Comparison of ENCODE assay signal across 35 cellular contexts in the genomic region with DNA sequence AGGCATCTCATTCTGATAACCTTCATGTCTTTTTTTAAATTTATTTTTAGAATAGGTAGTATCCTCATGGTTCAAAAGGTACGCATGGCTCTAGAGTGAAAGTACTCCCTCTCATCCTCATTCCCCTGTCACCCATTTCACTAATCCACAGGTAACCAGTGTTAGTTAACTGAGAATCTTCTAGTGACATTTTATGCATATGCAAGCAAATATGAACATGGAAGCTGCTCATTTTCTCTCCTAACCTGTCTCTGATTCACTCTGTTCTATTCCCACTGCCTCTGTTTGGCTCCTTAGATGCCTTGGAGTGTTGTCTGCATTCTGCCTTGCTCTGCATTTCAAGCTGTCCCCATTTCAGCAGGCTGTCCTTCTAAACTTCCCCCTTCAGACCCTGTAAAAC. TPM values are rescaled to one million over a fixed set of nuclear protein-coding genes. Genes with fewer than 3 reads are reported as not detected.
A peak's percentile ranks its signal among the peaks of the same experiment; 100 is the strongest.
DNase-seq lines count a peak whose midpoint lies in the region; ATAC-seq, FAIRE-seq and TF ChIP-seq lines count a peak whose summit lies in the region.
"Had no signal": no experiment of that assay in that cellular context is flagged by ENCODE, and none has a peak within 500 bp of the region (broad histone marks: within the 10 kb centered on the region; RNA-seq: fewer than 3 reads in every experiment).

No MANE protein-coding gene starts in this region.

- intact Hi-C loops in adrenal gland (cut with DNase I), result no loop called here
- intact Hi-C loops in ascending aorta (cut with DNase I), result no loop called here

- no peak for DNase-seq in activated T-cell treated with anti-CD3 and anti-CD28 coated beads, Interleukin-2, amount 50 U/mL, for 24 hours
- DNase-seq in activated T-cell treated with anti-CD3 and anti-CD28 coated beads, Interleukin-2, amount 50 U/mL, for 4 hours, result no peak
- no peak for DNase-seq in GM19239 (ENCODE audit: insufficient read length, low spot score)
- DNase-seq in adrenal gland, result no peak
- DNase-seq in substantia nigra (lab: John Stamatoyannopoulos, UW), result no peak
- no peak for DNase-seq in DMS 273 treated with DMSO at 0.1 percent for 48 hours (lab: John Stamatoyannopoulos, UW)
- DNase-seq in T-cell, result no peak
- DNase-seq in ascending aorta (ENCODE audit: low spot score in 2 of 2), result no peak
- DNase-seq: activated CD4-positive, alpha-beta T cell treated with anti-CD3 and anti-CD28 coated beads, Interleukin-2, amount 50 U/mL, for 1 hour; activated CD8-positive, alpha-beta memory T cell treated with anti-CD3 and anti-CD28 coated beads, Interleukin-2, amount 10 ng/mL, durations not matched to agents 7 days and 5 days; activated naive CD4-positive, alpha-beta T cell; activated T-cell treated with anti-CD3 and anti-CD28 coated beads, Interleukin-2, amount 50 U/mL, for 72 hours; AML-193; amniotic stem cell; CD4-positive, alpha-beta memory T cell; effector CD4-positive, alpha-beta T cell; H7; kidney glomerular epithelial cell; MV-4-11; NCI-H1436 treated with DMSO at 0.1 percent for 48 hours; NCI-H2081 treated with DMSO at 0.1 percent for 48 hours; NCI-H345; NCI-H69; SHP77; stimulated activated CD4-positive, alpha-beta T cell treated with anti-CD3 and anti-CD28 coated beads, Interleukin-4, amount 100 ng/mL, for 1 hour; upper lobe of left lung had no signal

- H3K27ac ChIP-seq in adrenal gland (peak overlapping the region in 4 of 5 donors; percentile 69 to 99 (median 75)), substantia nigra (ENCODE audit: low read depth, low read length, poor library complexity, severe bottlenecking) (peak overlapping the region; percentile 5), ascending aorta (no peak overlapping the region)
- H3K27ac ChIP-seq: epithelial cell of prostate, hepatocyte, neutrophil, prostate gland had no signal

- peaks cover 34 to 81% of the 10 kb centered on the region in 2 donors for H3K4me1 ChIP-seq in adrenal gland (replicated peaks in 1 of 2)
- H3K4me1 ChIP-seq in ascending aorta, result peaks cover 0 to 3% of the 10 kb centered on the region in 2 donors
- H3K4me1 ChIP-seq: prostate gland had no signal

- H3K27me3 Mint-ChIP-seq in activated T-cell treated with anti-CD3 and anti-CD28 coated beads, Interleukin-2, amount 50 U/mL, for 24 hours, result no peaks in the 10 kb centered on the region
- H3K27me3 Mint-ChIP-seq in activated T-cell treated with anti-CD3 and anti-CD28 coated beads, Interleukin-2, amount 50 U/mL, for 4 hours (ENCODE audit: low read depth), result no peaks in the 10 kb centered on the region
- no peaks in the 10 kb centered on the region for H3K27me3 Mint-ChIP-seq in T-cell
- H3K27me3 Mint-ChIP-seq: activated CD8-positive, alpha-beta memory T cell treated with anti-CD3 and anti-CD28 coated beads, Interleukin-2, amount 10 ng/mL, durations not matched to agents 7 days and 5 days; CD4-positive, alpha-beta memory T cell had no signal

- no peaks in the 10 kb centered on the region for H3K9me3 ChIP-seq in adrenal gland (replicated peaks in 1 of 3)
- no peaks in the 10 kb centered on the region for H3K9me3 ChIP-seq in ascending aorta
- H3K9me3 ChIP-seq: neutrophil, prostate gland, upper lobe of left lung had no signal

- H3K27ac Mint-ChIP-seq in activated T-cell treated with anti-CD3 and anti-CD28 coated beads, Interleukin-2, amount 50 U/mL, for 24 hours, result peak overlapping the region; percentile 3
- H3K27ac Mint-ChIP-seq in T-cell, result no peak overlapping the region
- H3K27ac Mint-ChIP-seq: activated CD8-positive, alpha-beta memory T cell treated with anti-CD3 and anti-CD28 coated beads, Interleukin-2, amount 10 ng/mL, durations not matched to agents 7 days and 5 days; activated T-cell treated with anti-CD3 and anti-CD28 coated beads, Interleukin-2, amount 50 U/mL, for 72 hours; mesothelial cell of epicardium had no signal

- ATAC-seq in activated T-cell treated with anti-CD3 and anti-CD28 coated beads, Interleukin-2, amount 50 U/mL, for 4 hours, result no peak
- ATAC-seq in T-cell (replicated peaks in 1 of 4), result no peak
- ATAC-seq: activated CD8-positive, alpha-beta memory T cell treated with anti-CD3 and anti-CD28 coated beads, Interleukin-2, amount 10 ng/mL, durations not matched to agents 7 days and 5 days; activated T-cell treated with anti-CD3 and anti-CD28 coated beads, Interleukin-2, amount 50 U/mL, for 72 hours; Panc1; sciatic nerve had no signal

- no peak for TF ChIP-seq CTCF in adrenal gland (IDR thresholded peaks at IDR 0.05)
- TF ChIP-seq CTCF in ascending aorta (IDR thresholded peaks at IDR 0.05), result no peak

- H3K36me3 ChIP-seq in adrenal gland (replicated peaks in 1 of 2), result no peaks in the 10 kb centered on the region
- H3K36me3 ChIP-seq in ascending aorta, result no peaks in the 10 kb centered on the region
- H3K36me3 ChIP-seq: neutrophil, prostate gland had no signal

- POLR2A ChIA-PET in T-cell (lab: Charles Lee), result interaction anchor here in 1 of 2 donors (0.5 to 0.6 kb wide), 2 partner anchors 134 to 152 kb away, joined by 3 to 10 read pairs; no protein-coding TSS in a partner anchor

- H3K4me3 ChIP-seq in adrenal gland, result no peak overlapping the region
- H3K4me3 ChIP-seq in ascending aorta, result no peak overlapping the region
- H3K4me3 ChIP-seq: hepatocyte, prostate gland, upper lobe of left lung had no signal

- H3K27me3 ChIP-seq in adrenal gland (no peaks in the 10 kb centered on the region), ascending aorta (no peaks in the 10 kb centered on the region)
- H3K27me3 ChIP-seq: hepatocyte, neutrophil, upper lobe of left lung had no signal

- H3K36me3 Mint-ChIP-seq in activated T-cell treated with anti-CD3 and anti-CD28 coated beads, Interleukin-2, amount 50 U/mL, for 24 hours (ENCODE audit: low read depth), result peaks cover 40% of the 10 kb centered on the region
- H3K36me3 Mint-ChIP-seq in activated T-cell treated with anti-CD3 and anti-CD28 coated beads, Interleukin-2, amount 50 U/mL, for 4 hours (ENCODE audit: insufficient read depth), result peaks cover 17% of the 10 kb centered on the region
- peaks cover 21% of the 10 kb centered on the region for H3K36me3 Mint-ChIP-seq in T-cell
- H3K36me3 Mint-ChIP-seq: mesothelial cell of epicardium had no signal

- no peaks in the 10 kb centered on the region for H3K9me3 Mint-ChIP-seq in activated T-cell treated with anti-CD3 and anti-CD28 coated beads, Interleukin-2, amount 50 U/mL, for 24 hours
- no peaks in the 10 kb centered on the region for H3K9me3 Mint-ChIP-seq in activated T-cell treated with anti-CD3 and anti-CD28 coated beads, Interleukin-2, amount 50 U/mL, for 4 hours
- no peaks in the 10 kb centered on the region for H3K9me3 Mint-ChIP-seq in T-cell
- H3K9me3 Mint-ChIP-seq: activated T-cell treated with anti-CD3 and anti-CD28 coated beads, Interleukin-2, amount 50 U/mL, for 72 hours; CD4-positive, alpha-beta memory T cell; mesothelial cell of epicardium had no signal

- H3K4me3 Mint-ChIP-seq in activated T-cell treated with anti-CD3 and anti-CD28 coated beads, Interleukin-2, amount 50 U/mL, for 24 hours, result no peak overlapping the region
- no peak overlapping the region for H3K4me3 Mint-ChIP-seq in activated T-cell treated with anti-CD3 and anti-CD28 coated beads, Interleukin-2, amount 50 U/mL, for 4 hours
- no peak overlapping the region for H3K4me3 Mint-ChIP-seq in T-cell
- H3K4me3 Mint-ChIP-seq: activated CD8-positive, alpha-beta memory T cell treated with anti-CD3 and anti-CD28 coated beads, Interleukin-2, amount 10 ng/mL, durations not matched to agents 7 days and 5 days; activated T-cell treated with anti-CD3 and anti-CD28 coated beads, Interleukin-2, amount 50 U/mL, for 72 hours; mesothelial cell of epicardium had no signal

- CTCF ChIA-PET in T-cell (lab: Charles Lee), result interaction anchor here (1.1 to 6.6 kb wide), 3 partner anchors 9 to 191 kb away, joined by 3 to 68 read pairs (median 3); a partner anchor contains a TSS

- 76 to 84% (median 83%) methylated on average over 1 of the region's 1 CpG for WGBS in adrenal gland, 4 donors

- no peak for TF ChIP-seq POLR2A in adrenal gland (IDR thresholded peaks at IDR 0.05)

- H3K4me1 Mint-ChIP-seq in activated T-cell treated with anti-CD3 and anti-CD28 coated beads, Interleukin-2, amount 50 U/mL, for 24 hours (ENCODE audit: low read depth), result peaks cover 66% of the 10 kb centered on the region
- peaks cover 61% of the 10 kb centered on the region for H3K4me1 Mint-ChIP-seq in activated T-cell treated with anti-CD3 and anti-CD28 coated beads, Interleukin-2, amount 50 U/mL, for 4 hours (ENCODE audit: low read depth)
- H3K4me1 Mint-ChIP-seq in T-cell, result peaks cover 60 to 64% (median 61%) of the 10 kb centered on the region in 3 donors

- FAIRE-seq in GM19239 (lab: Jason Lieb, UNC), result peak; percentile 31
- FAIRE-seq: A204.1, colon had no signal

RNA-seq across cellular contexts. Expression of a gene that starts 4.5 kb away (rescaled TPM):
- total RNA-seq in activated T-cell treated with anti-CD3 and anti-CD28 coated beads, Interleukin-2, amount 50 U/mL, for 4 hours, result 10 to 100 TPM; 47.8 to 58.8 (median 57.8) TPM
- total RNA-seq in adrenal gland (100 to 1,000 TPM in 4 of 8 donors, 10 to 100 TPM in 4; 51.2 to 180 (median 95.1) TPM), T-cell (10 to 100 TPM; 40.3 to 51.6 (median 46.4) TPM), ascending aorta (37.4 TPM)
- 10 to 100 TPM; 24.5 to 77.9 (median 53.0) TPM for polyA plus RNA-seq in adrenal gland

RNA-seq across cellular contexts. Expression of a gene that starts 45.9 kb away (rescaled TPM):
- total RNA-seq in activated T-cell treated with anti-CD3 and anti-CD28 coated beads, Interleukin-2, amount 50 U/mL, for 4 hours, result under 1 TPM in 1 of 3 donors, not detected in 2; 0.10 TPM
- total RNA-seq in adrenal gland (1 to 10 TPM in 5 of 8 donors, under 1 TPM in 2, not detected in 1; 0.60 to 1.8 (median 1.0) TPM), T-cell (under 1 TPM in 4 of 5 donors, not detected in 1; 0.16 to 0.32 (median 0.24) TPM), ascending aorta (0.32 TPM)
- 1 to 10 TPM in 2 of 3 donors, under 1 TPM in 1; 0.46 to 2.1 (median 1.4) TPM for polyA plus RNA-seq in adrenal gland
- total RNA-seq: activated CD8-positive, alpha-beta memory T cell treated with anti-CD3 and anti-CD28 coated beads, Interleukin-2, amount 10 ng/mL, durations not matched to agents 7 days and 5 days had no signal

Comparison
In these comparisons a context has a peak if more than half of its experiments do, and no peak if none do; other contexts are left out.
1. H3K27ac ChIP-seq: peak in adrenal gland (4 of 5) and substantia nigra (single experiment); none in ascending aorta (0 of 2).